In the genomic region with DNA sequence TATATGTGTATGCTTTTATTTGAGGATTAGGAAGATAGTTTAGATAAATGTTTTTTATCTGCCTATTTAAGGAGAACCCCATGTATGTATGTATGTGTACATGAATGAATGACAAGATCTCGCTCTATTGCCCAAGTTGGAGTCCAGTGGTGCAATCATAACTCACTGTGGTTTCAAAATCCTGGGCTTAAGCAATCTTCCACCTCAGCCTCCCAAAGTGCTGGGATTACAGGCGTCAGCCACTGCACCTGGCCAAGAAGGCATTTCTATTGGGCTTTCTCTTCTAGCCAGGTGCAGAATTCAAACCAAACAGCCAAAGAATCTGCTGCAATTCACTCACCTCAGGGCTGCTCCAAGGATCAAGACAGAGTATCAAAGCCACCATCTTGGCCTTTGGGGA, we compare ENCODE assay signal across 28 cellular contexts. TPM values are rescaled to one million over a fixed set of nuclear protein-coding genes. Genes with fewer than 3 reads are reported as not detected.
DNase-seq lines count a peak whose midpoint lies in the region; ATAC-seq, FAIRE-seq and TF ChIP-seq lines count a peak whose summit lies in the region.
"Had no signal": no experiment of that assay in that cellular context is flagged by ENCODE, and none has a peak within 500 bp of the region (broad histone marks: within the 10 kb centered on the region; RNA-seq: fewer than 3 reads in every experiment).

No MANE protein-coding gene starts in this region.

- no peaks in the 10 kb centered on the region for H3K9me3 ChIP-seq in A549
- no peaks in the 10 kb centered on the region for H3K9me3 ChIP-seq in Loucy (ENCODE audit: insufficient read depth, low read depth, low read length)
- H3K9me3 ChIP-seq in lower lobe of right lung: no peaks in the 10 kb centered on the region
- H3K9me3 ChIP-seq: body of pancreas, HAP-1, MG63, upper lobe of right lung had no signal

- no peaks in the 10 kb centered on the region for H3K4me1 ChIP-seq in A549
- H3K4me1 ChIP-seq in Loucy (ENCODE audit: insufficient read depth, low read length, poor library complexity, severe bottlenecking): peaks cover 40% of the 10 kb centered on the region
- peaks cover 13% of the 10 kb centered on the region for H3K4me1 ChIP-seq in lower lobe of right lung
- H3K4me1 ChIP-seq: HAP-1 had no signal

- TF ChIP-seq POLR2A in A549 (IDR thresholded peaks at IDR 0.05; ENCODE audit: low read length): no peak

- TF ChIP-seq RAD21 in A549 (conservative IDR thresholded peaks at IDR 0.05 in 1 of 2, IDR thresholded peaks at IDR 0.05 in 1 of 2): no peak

- no peak for DNase-seq in A549 (ENCODE audit: low read depth in 1 of 2, low spot score in 1 of 2)
- DNase-seq in SKM-1 (lab: John Stamatoyannopoulos, UW; ENCODE audit: unreplicated experiment): peak; percentile 73
- peak; percentile 67 for DNase-seq in fibroblast of gingiva (ENCODE audit: low read depth)
- no peak for DNase-seq in NCI-H1436 (lab: John Stamatoyannopoulos, UW)
- DNase-seq in cardiac septum (ENCODE audit: low spot score): no peak
- DNase-seq in DMS79 treated with DMSO at 0.1 percent for 48 hours (lab: John Stamatoyannopoulos, UW): no peak
- DNase-seq in lower lobe of right lung: no peak
- DNase-seq: activated CD4-positive, alpha-beta T cell treated with anti-CD3 and anti-CD28 coated beads, Interleukin-2, amount 10 ng/mL, durations not matched to agents 24 days and 14 days; activated CD8-positive, alpha-beta memory T cell treated with anti-CD3 and anti-CD28 coated beads, Interleukin-2, amount 10 ng/mL, durations not matched to agents 7 days and 5 days; activated naive CD4-positive, alpha-beta T cell treated with anti-CD3 and anti-CD28 coated beads, Interleukin-2, amount 50 U/mL, for 16 hours; body of pancreas; endodermal cell; head of caudate nucleus; MG63; naive thymus-derived CD8-positive, alpha-beta T cell; NCI-H1694; NCI-H526; retina; SHP77; stimulated activated CD4-positive, alpha-beta T cell treated with anti-CD3 and anti-CD28 coated beads, Interleukin-12 subunit alpha, Interleukin-12 subunit beta, amount 100 ng/mL, for 4 hours; T-cell; upper lobe of right lung had no signal

- H3K27me3 ChIP-seq in Loucy (ENCODE audit: insufficient read depth, low read length, poor library complexity, severe bottlenecking): no peaks in the 10 kb centered on the region
- H3K27me3 ChIP-seq in lower lobe of right lung (ENCODE audit: low read depth): no peaks in the 10 kb centered on the region
- H3K27me3 ChIP-seq: body of pancreas, MG63, upper lobe of right lung had no signal

- intact Hi-C loops in cardiac septum (cut with DNase I) (no loop called here), lower lobe of right lung (cut with DNase I) (no loop called here)

- peaks cover 5% of the 10 kb centered on the region; the same call in 1 of the 2 replicates for H3F3A ChIP-seq in Loucy (ENCODE audit: low read depth)

- POLR2A ChIA-PET in A549 (lab: Yijun Ruan, JAX): no interaction called here

- H3K79me2 ChIP-seq in Loucy (ENCODE audit: insufficient read depth, low read length): 0 out of 2 replicates have a peak, but pooled peaks cover 3% of the 10 kb centered on the region

- H3K36me3 ChIP-seq in Loucy (ENCODE audit: insufficient read depth, low read length): no peaks in the 10 kb centered on the region
- peaks cover 41% of the 10 kb centered on the region for H3K36me3 ChIP-seq in lower lobe of right lung
- H3K36me3 ChIP-seq: HAP-1 had no signal

- H3K27ac ChIP-seq in A549 (no peak overlapping the region), lower lobe of right lung (no peak overlapping the region)
- H3K27ac ChIP-seq: body of pancreas, C4-2B, coronary artery, upper lobe of right lung had no signal

- TF ChIP-seq EP300 in A549 (IDR thresholded peaks at IDR 0.05): no peak

- H2AFZ ChIP-seq in Loucy (ENCODE audit: low read length): no peak overlapping the region

- 76% methylated on average over 2 of the region's 2 CpGs for WGBS in A549 (ENCODE audit: missing lambda C conversion rate)

- H3K4me3 ChIP-seq in A549: no peak overlapping the region
- no peak overlapping the region for H3K4me3 ChIP-seq in Loucy (ENCODE audit: low read length, poor library complexity, severe bottlenecking)
- no peak overlapping the region for H3K4me3 ChIP-seq in lower lobe of right lung
- H3K4me3 ChIP-seq: body of pancreas, coronary artery, HAP-1, MG63, upper lobe of right lung had no signal

- no peaks in the 10 kb centered on the region for H3K9me2 ChIP-seq in Loucy (replicated peaks; ENCODE audit: low read depth, low read length)

- no peak for TF ChIP-seq CTCF in A549 (IDR thresholded peaks at IDR 0.05)
- TF ChIP-seq CTCF in Loucy (conservative IDR thresholded peaks at IDR 0.05; ENCODE audit: low read length): no peak
- no peak for TF ChIP-seq CTCF in lower lobe of right lung (IDR thresholded peaks at IDR 0.05)

- H3K9ac ChIP-seq in Loucy (ENCODE audit: low read depth, low read length, poor library complexity, severe bottlenecking): no peak overlapping the region

- H4K20me1 ChIP-seq in Loucy (ENCODE audit: insufficient read depth, low read length, poor library complexity, severe bottlenecking): no peaks in the 10 kb centered on the region

- no peak for FAIRE-seq in A549 (lab: Jason Lieb, UNC)
- FAIRE-seq: D721Med had no signal

- CTCF ChIA-PET in A549 (lab: Yijun Ruan, JAX): interaction anchor here (1.5 to 5.1 kb wide), 5 partner anchors 8 to 82 kb away, joined by 4 to 25 read pairs (median 9); no protein-coding TSS in a partner anchor

- H3K4me2 ChIP-seq in A549: no peak overlapping the region
- H3K4me2 ChIP-seq in Loucy (ENCODE audit: low read depth, low read length, poor library complexity, severe bottlenecking): peak overlapping the region; percentile 23

- no peak for ATAC-seq in A549
- no peak for ATAC-seq in lower lobe of right lung
- ATAC-seq: activated CD8-positive, alpha-beta memory T cell treated with anti-CD3 and anti-CD28 coated beads, Interleukin-2, amount 10 ng/mL, durations not matched to agents 7 days and 5 days; body of pancreas; naive thymus-derived CD8-positive, alpha-beta T cell; T-cell; upper lobe of right lung had no signal

TF ChIP-seq in A549, 52 proteins besides CTCF, POLR2A, EP300 and RAD21:
- TF ChIP-seq CEBPB (IDR thresholded peaks at IDR 0.05) (peak; percentile 10 to 43; a peak in 2 of 4 replicates), MAFK (IDR thresholded peaks at IDR 0.05; ENCODE audit: partially characterized antibody) (no peak), MAZ (IDR thresholded peaks at IDR 0.05; ENCODE audit: borderline replicate concordance, low read depth, low read length) (no peak), BHLHE40 (IDR thresholded peaks at IDR 0.05; ENCODE audit: low read depth, low read length) (no peak), NPAS2 (CRISPR knock-in tag; IDR thresholded peaks at IDR 0.05; ENCODE audit: borderline replicate concordance) (no peak), CBX8 (IDR thresholded peaks at IDR 0.05) (no peak)

RNA-seq across cellular contexts. Expression of a gene that starts 25.5 kb away (rescaled TPM):
- 12.8 and 14.5 TPM in 2 replicates for polyA plus RNA-seq in A549 (2011; rRNA removed)
- 37.4 and 55.9 TPM in 2 replicates for polyA plus RNA-seq in A549 (2012; cell fraction: cytosol; rRNA removed)
- polyA plus RNA-seq in A549 (2012; cell fraction: nucleus; rRNA removed): 133 and 174 TPM in 2 replicates
- 28.4 to 30.7 TPM (median 28.4 TPM) in 3 replicates for polyA plus RNA-seq in A549 (2017; fragmentation: RNase III; extraction: RNeasy Plus Mini Kit Qiagen cat#74134 plus additional on column Dnase treatment)
- polyA minus RNA-seq in A549 (2011; rRNA and poly(A)+ RNA removed): 22.7 and 37.4 TPM in 2 replicates
- total RNA-seq in cardiac septum: 66.8 TPM
- total RNA-seq in lower lobe of right lung: 55.3 TPM

RNA-seq across cellular contexts. Expression of a gene that starts 44.3 kb away (rescaled TPM):
- polyA plus RNA-seq in A549 (2011; rRNA removed): 0.48 and 0.61 TPM in 2 replicates
- polyA plus RNA-seq in A549 (2012; cell fraction: cytosol; rRNA removed): 0.24 and 0.45 TPM in 2 replicates
- 0.56 and 0.86 TPM in 2 replicates for polyA plus RNA-seq in A549 (2012; cell fraction: nucleus; rRNA removed)
- polyA plus RNA-seq in A549 (2017; fragmentation: RNase III; extraction: RNeasy Plus Mini Kit Qiagen cat#74134 plus additional on column Dnase treatment): 2.1 to 2.7 TPM (median 2.3 TPM) in 3 replicates
- 1.3 and 1.7 TPM in 2 replicates for polyA minus RNA-seq in A549 (2011; rRNA and poly(A)+ RNA removed)
- total RNA-seq in cardiac septum: 8.6 TPM
- total RNA-seq in lower lobe of right lung: 40.5 TPM
- total RNA-seq: activated CD8-positive, alpha-beta memory T cell treated with anti-CD3 and anti-CD28 coated beads, Interleukin-2, amount 10 ng/mL, durations not matched to agents 7 days and 5 days; naive thymus-derived CD8-positive, alpha-beta T cell had no signal
- polyA plus RNA-seq: IgD-negative memory B cell; naive thymus-derived CD8-positive, alpha-beta T cell had no signal

RNA-seq across cellular contexts. Expression of a gene that starts 59.7 kb away (rescaled TPM):
- polyA plus RNA-seq in A549 (2011; rRNA removed) (18.3 and 18.4 TPM in 2 replicates), A549 (2017; fragmentation: RNase III; extraction: RNeasy Plus Mini Kit Qiagen cat#74134 plus additional on column Dnase treatment) (12.8 to 15.1 TPM (median 13.6 TPM) in 3 replicates)
- 41.1 and 43.1 TPM in 2 replicates for polyA plus RNA-seq in A549 (2012; cell fraction: cytosol; rRNA removed)
- polyA plus RNA-seq in A549 (2012; cell fraction: nucleus; rRNA removed): 15.2 and 20.4 TPM in 2 replicates
- polyA minus RNA-seq in A549 (2011; rRNA and poly(A)+ RNA removed): 3.8 and 6.6 TPM in 2 replicates
- total RNA-seq in cardiac septum (6.2 TPM), lower lobe of right lung (26.1 TPM)

Comparison
In these comparisons a context has a peak if more than half of its experiments do, and no peak if none do; other contexts are left out.
1. DNase-seq: peak in SKM-1 (single experiment) and fibroblast of gingiva (single experiment); none in A549 (0 of 2), NCI-H1436 (single experiment), cardiac septum (single experiment), DMS79 treated with DMSO at 0.1 percent for 48 hours (single experiment) and lower lobe of right lung (single experiment).